In genomic region chr18:11268691-11269686, GRCh38 we compare ENCODE assay signal across 16 cellular contexts.
DNase-seq lines count a peak whose midpoint lies in the region; ATAC-seq and TF ChIP-seq lines count a peak whose summit lies in the region.
"Had no signal": no experiment of that assay in that cellular context is flagged by ENCODE, and none has a peak within 500 bp of the region (broad histone marks: within the 10 kb centered on the region; RNA-seq: fewer than 3 reads in every experiment).

No MANE protein-coding gene starts in this region.

- H3F3A ChIP-seq in GM23248 (ENCODE audit: insufficient read depth) (peaks cover 5% of the 10 kb centered on the region; the same call in 1 of the 2 replicates), smooth muscle cell (ENCODE audit: low read depth) (no peaks in the 10 kb centered on the region)

- 0 out of 2 replicates have a peak, but pooled peaks cover 8% of the 10 kb centered on the region for H3K4me1 ChIP-seq in GM23248 (ENCODE audit: insufficient read depth)
- H3K4me1 ChIP-seq in left lung = no peaks in the 10 kb centered on the region
- no peaks in the 10 kb centered on the region for H3K4me1 ChIP-seq in smooth muscle cell (ENCODE audit: low read depth)
- H3K4me1 ChIP-seq: parathyroid adenoma had no signal

- no peaks in the 10 kb centered on the region for H3K36me3 ChIP-seq in GM23248 (ENCODE audit: low read depth)
- H3K36me3 ChIP-seq in left lung = no peaks in the 10 kb centered on the region
- H3K36me3 ChIP-seq in smooth muscle cell (ENCODE audit: low read depth) = no peaks in the 10 kb centered on the region
- H3K36me3 ChIP-seq: cardiac muscle cell had no signal

- no peaks in the 10 kb centered on the region for H3K79me2 ChIP-seq in GM23248 (ENCODE audit: insufficient read depth)
- no peaks in the 10 kb centered on the region for H3K79me2 ChIP-seq in smooth muscle cell (ENCODE audit: low read depth)
- H3K79me2 ChIP-seq: parathyroid adenoma had no signal

- H2AFZ ChIP-seq in GM23248 (peak overlapping the region; percentile 20), smooth muscle cell (ENCODE audit: low read depth) (peak overlapping the region; percentile 25)
- H2AFZ ChIP-seq: parathyroid adenoma had no signal

- in situ Hi-C loops in GM23248 (cut with MboI) = no loop called here

- H3K4me3 ChIP-seq in GM23248 (peak overlapping the region; percentile 15; the same call in 1 of the 2 replicates), left lung (no peak overlapping the region), smooth muscle cell (no peak overlapping the region)
- H3K4me3 ChIP-seq: cardiac muscle cell had no signal

- 47 to 48% methylated on average over 18 of the region's 18 CpGs for WGBS in GM23248 (ENCODE audit: low coverage in 1 of 2, low lambda C conversion rate in 2 of 2, missing lambda C conversion rate in 2 of 2), 2 experiments
- WGBS in smooth muscle cell (ENCODE audit: low lambda C conversion rate) = 81% methylated on average over 18 of the region's 18 CpGs

- TF ChIP-seq CTCF in left lung (IDR thresholded peaks at IDR 0.05) (no peak), smooth muscle cell (IDR thresholded peaks at IDR 0.05; ENCODE audit: borderline replicate concordance, insufficient read depth, poor library complexity, severe bottlenecking) (no peak)

- H3K4me2 ChIP-seq in GM23248 (ENCODE audit: unreplicated experiment) (peak overlapping the region; percentile 27), smooth muscle cell (no peak overlapping the region)

- H3K9me2 ChIP-seq in GM23248 (ENCODE audit: insufficient read depth) = no peaks in the 10 kb centered on the region

- H3K27me3 ChIP-seq in GM23248 (replicated peaks; ENCODE audit: insufficient read depth) (no peaks in the 10 kb centered on the region), left lung (no peaks in the 10 kb centered on the region), smooth muscle cell (ENCODE audit: low read depth) (no peaks in the 10 kb centered on the region)
- H3K27me3 ChIP-seq: cardiac muscle cell had no signal

- H3K27ac ChIP-seq in GM23248 = no peak overlapping the region
- H3K27ac ChIP-seq in left lung = no peak overlapping the region
- H3K27ac ChIP-seq in smooth muscle cell (ENCODE audit: low read depth) = no peak overlapping the region
- H3K27ac ChIP-seq: cardiac muscle cell, parathyroid adenoma had no signal

- ATAC-seq in left lung (peak; percentile 75), HG02840 (IDR thresholded peaks at IDR 0.05; ENCODE audit: low FRiP score, unreplicated experiment) (no peak)

- intact Hi-C loops in left lung (cut with DNase I) = no loop called here

- no peak overlapping the region for H3K9ac ChIP-seq in GM23248
- H3K9ac ChIP-seq in smooth muscle cell (ENCODE audit: low read depth) = no peak overlapping the region
- H3K9ac ChIP-seq: parathyroid adenoma had no signal

- DNase-seq in GM23248 (peak; percentile 45), brain pericyte (ENCODE audit: low read depth, low spot score) (peak; percentile 30), left lung (peak in 1 of 2 donors; percentile 40), smooth muscle cell (lab: John Stamatoyannopoulos, UW; ENCODE audit: unreplicated experiment) (no peak), GOT3 (lab: John Stamatoyannopoulos, UW) (no peak), NCI-H2081 treated with DMSO at 0.1 percent for 48 hours (lab: John Stamatoyannopoulos, UW) (no peak)
- no peak for DNase-seq in stimulated activated CD4-positive, alpha-beta T cell treated with anti-CD3 and anti-CD28 coated beads, Interleukin-2, amount 100 ng/mL, for 24 hours
- DNase-seq: activated CD8-positive, alpha-beta memory T cell treated with anti-CD3 and anti-CD28 coated beads for 24 hours; activated gamma-delta T cell; CD4-positive, CD25-positive, alpha-beta regulatory T cell; hypothalamus; SHP77; stimulated activated naive CD4-positive, alpha-beta T cell treated with Interleukin-2 at 50 U/mL for 16 hours had no signal

- H4K20me1 ChIP-seq in GM23248 (ENCODE audit: insufficient read depth) (no peaks in the 10 kb centered on the region), smooth muscle cell (ENCODE audit: low read depth) (no peaks in the 10 kb centered on the region)

- H3K9me3 ChIP-seq in GM23248 (ENCODE audit: low read depth) (no peaks in the 10 kb centered on the region), left lung (peaks cover 0 to 6% of the 10 kb centered on the region in 2 donors), smooth muscle cell (replicated peaks; ENCODE audit: low read depth) (no peaks in the 10 kb centered on the region)

Comparison
In these comparisons a context has a peak if more than half of its experiments do, and no peak if none do; other contexts are left out.
1. DNase-seq: peak in GM23248 (single experiment) and brain pericyte (single experiment); none in smooth muscle cell (single experiment), stimulated activated CD4-positive, alpha-beta T cell treated with anti-CD3 and anti-CD28 coated beads, Interleukin-2, amount 100 ng/mL, for 24 hours (0 of 2), GOT3 (single experiment) and NCI-H2081 treated with DMSO at 0.1 percent for 48 hours (single experiment).